In genomic region chr12:26239127-26239500, GRCh38 we compare ENCODE assay signal across 1 cellular context.
TF ChIP-seq lines count a peak whose summit lies in the region.

No MANE protein-coding gene starts in this region.

TF ChIP-seq in IMR-90, 13 proteins besides CTCF, POLR2A, EP300 and RAD21 (continued from another document):
- TF ChIP-seq ELK1 (IDR thresholded peaks at IDR 0.05; ENCODE audit: borderline replicate concordance, low read depth, low read length) = no peak
- no peak for TF ChIP-seq MAZ (IDR thresholded peaks at IDR 0.05; ENCODE audit: borderline replicate concordance, low read depth, low read length)
- TF ChIP-seq RFX5 (IDR thresholded peaks at IDR 0.05; ENCODE audit: low read depth, low read length) = no peak
- TF ChIP-seq CHD1 (IDR thresholded peaks at IDR 0.05; ENCODE audit: low read depth, low read length) = no peak
- no peak for TF ChIP-seq RCOR1 (IDR thresholded peaks at IDR 0.05; ENCODE audit: insufficient replicate concordance, low read length)
- TF ChIP-seq CEBPB (IDR thresholded peaks at IDR 0.05; ENCODE audit: low read depth, low read length) = no peak
- TF ChIP-seq USF2 (IDR thresholded peaks at IDR 0.05; ENCODE audit: low read depth, low read length) = no peak
